11 cellular contexts compared by ENCODE assay signal in the genomic region with DNA sequence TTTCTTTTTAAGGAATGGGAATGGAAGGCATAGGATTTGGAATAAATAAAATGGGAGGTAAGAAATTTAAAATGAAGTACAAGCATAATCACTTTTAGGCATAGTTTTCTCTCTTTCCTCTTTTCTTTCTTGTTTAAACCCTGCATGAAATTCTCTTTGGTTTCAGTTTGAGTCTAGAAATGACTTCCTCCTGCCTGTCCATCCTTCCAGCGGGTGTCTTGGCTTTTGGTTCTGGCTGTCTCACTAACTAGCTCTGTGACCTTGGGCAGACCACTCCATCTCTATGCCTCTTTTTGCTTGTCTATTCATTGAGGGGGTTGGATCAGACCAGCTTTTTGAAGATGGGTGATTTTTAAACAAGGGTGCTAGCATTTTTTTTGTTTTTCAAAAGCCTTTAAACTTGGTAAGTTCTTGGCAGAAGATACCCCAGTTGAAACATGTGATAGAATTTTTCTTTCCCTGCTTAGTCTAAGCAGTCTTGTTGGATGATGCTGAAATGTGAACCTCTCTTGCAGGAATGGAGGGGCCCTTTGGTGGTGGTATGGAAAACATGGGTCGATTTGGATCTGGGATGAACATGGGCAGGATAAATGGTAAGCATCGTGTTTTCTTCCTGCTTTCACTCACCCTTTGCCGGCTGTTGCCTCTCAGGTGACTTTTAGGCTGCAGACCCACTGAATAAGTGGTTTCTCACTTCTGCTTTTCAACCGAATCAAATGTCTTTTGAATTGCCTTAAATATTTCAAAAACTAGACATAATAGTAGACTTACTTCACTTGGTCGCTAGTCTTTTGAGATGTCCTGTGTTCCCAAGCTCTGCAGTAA. TPM values are rescaled to one million over a fixed set of nuclear protein-coding genes. Genes with fewer than 3 reads are reported as not detected.
DNase-seq lines count a peak whose midpoint lies in the region; ATAC-seq lines count a peak whose summit lies in the region.
"Had no signal": no experiment of that assay in that cellular context is flagged by ENCODE, and none has a peak within 500 bp of the region (broad histone marks: within the 10 kb centered on the region; RNA-seq: fewer than 3 reads in every experiment).

No MANE protein-coding gene starts in this region.

- peaks cover 70 to 73% (median 72%) of the 10 kb centered on the region in 10 experiments for H3K4me1 ChIP-seq in BLaER1 treated with 17β-estradiol and CSF1 and Interleukin-3, amounts not matched to agents 10 nM and 100 nM

- peak overlapping the region; percentile 3 to 95 for H3K27ac Mint-ChIP-seq in activated naive CD4-positive, alpha-beta T cell treated with anti-CD3 and anti-CD28 coated beads, Interleukin-2, amount 50 U/mL, for 72 hours

- H3K9ac ChIP-seq in BLaER1 treated with 17β-estradiol and CSF1 and Interleukin-3, amounts not matched to agents 10 nM and 100 nM: peak overlapping the region in 9 of 11 experiments; percentile 3 to 62 (median 40); a peak in 14 of 22 replicates
- H3K9ac ChIP-seq: SK-N-SH had no signal

- H3K27ac ChIP-seq in BLaER1 treated with 17β-estradiol and CSF1 and Interleukin-3, amounts not matched to agents 10 nM and 100 nM: peak overlapping the region in 10 of 11 experiments; percentile 25 to 77 (median 60); a peak in 20 of 22 replicates
- H3K27ac ChIP-seq: C4-2B had no signal

- H3K9me3 ChIP-seq in BLaER1 treated with 17β-estradiol and CSF1 and Interleukin-3, amounts not matched to agents 10 nM and 100 nM (replicated peaks in 1 of 11): no peaks in the 10 kb centered on the region
- H3K9me3 ChIP-seq: SK-N-SH had no signal

- peak; percentile 52 for ATAC-seq in GM18907 (IDR thresholded peaks at IDR 0.05; ENCODE audit: unreplicated experiment)
- peak; percentile 44 for ATAC-seq in HG03439 (IDR thresholded peaks at IDR 0.05; ENCODE audit: unreplicated experiment)
- ATAC-seq in activated naive CD4-positive, alpha-beta T cell treated with anti-CD3 and anti-CD28 coated beads, Interleukin-2, amount 50 U/mL, for 72 hours: no peak
- ATAC-seq in HG03469 (IDR thresholded peaks at IDR 0.05; ENCODE audit: unreplicated experiment): no peak
- no peak for ATAC-seq in GM19397 (IDR thresholded peaks at IDR 0.05; ENCODE audit: unreplicated experiment)

- no peak for DNase-seq in activated naive CD4-positive, alpha-beta T cell treated with anti-CD3 and anti-CD28 coated beads, Interleukin-2, amount 50 U/mL, for 72 hours (ENCODE audit: low spot score in 2 of 2)
- DNase-seq in NCI-H2081 treated with DMSO at 0.1 percent for 48 hours (lab: John Stamatoyannopoulos, UW) (no peak), NCI-H1694 (lab: John Stamatoyannopoulos, UW) (no peak)
- DNase-seq: NCI-H2081, SK-N-SH had no signal

- H3K4me2 ChIP-seq in BLaER1 treated with 17β-estradiol and CSF1 and Interleukin-3, amounts not matched to agents 10 nM and 100 nM: peak overlapping the region; percentile 69 to 83 (median 75)
- H3K4me2 ChIP-seq: SK-N-SH had no signal

- H3K36me3 Mint-ChIP-seq in activated naive CD4-positive, alpha-beta T cell treated with anti-CD3 and anti-CD28 coated beads, Interleukin-2, amount 50 U/mL, for 72 hours: peaks cover 20 to 32% of the 10 kb centered on the region in 2 donors

- H3K36me3 ChIP-seq in BLaER1 treated with 17β-estradiol and CSF1 and Interleukin-3, amounts not matched to agents 10 nM and 100 nM: peaks cover 90 to 100% (median 95%) of the 10 kb centered on the region in 11 experiments

- no peaks in the 10 kb centered on the region for H3K27me3 ChIP-seq in BLaER1 treated with 17β-estradiol and CSF1 and Interleukin-3, amounts not matched to agents 10 nM and 100 nM

- H3K9me3 Mint-ChIP-seq in activated naive CD4-positive, alpha-beta T cell treated with anti-CD3 and anti-CD28 coated beads, Interleukin-2, amount 50 U/mL, for 72 hours: no peaks in the 10 kb centered on the region

- H4K20me1 ChIP-seq in BLaER1 treated with 17β-estradiol and CSF1 and Interleukin-3, amounts not matched to agents 10 nM and 100 nM: peaks cover 75 to 100% (median 98%) of the 10 kb centered on the region in 11 experiments

- no peak overlapping the region for H3K4me3 ChIP-seq in BLaER1 treated with 17β-estradiol and CSF1 and Interleukin-3, amounts not matched to agents 10 nM and 100 nM

RNA-seq across cellular contexts. Expression of a gene that starts 28.6 kb away (rescaled TPM):
- 1 to 10 TPM; 1.4 to 2.9 TPM for total RNA-seq in activated naive CD4-positive, alpha-beta T cell treated with anti-CD3 and anti-CD28 coated beads, Interleukin-2, amount 50 U/mL, for 72 hours

RNA-seq across cellular contexts. Expression of a gene that starts 29.1 kb away (rescaled TPM):
- 100 to 1,000 TPM; 105 to 243 TPM for total RNA-seq in activated naive CD4-positive, alpha-beta T cell treated with anti-CD3 and anti-CD28 coated beads, Interleukin-2, amount 50 U/mL, for 72 hours

RNA-seq across cellular contexts. Expression of a gene that starts 40.1 kb away (rescaled TPM):
- 10 to 100 TPM; 24.6 to 28.0 TPM for total RNA-seq in activated naive CD4-positive, alpha-beta T cell treated with anti-CD3 and anti-CD28 coated beads, Interleukin-2, amount 50 U/mL, for 72 hours

Comparison
In these comparisons a context has a peak if more than half of its experiments do, and no peak if none do; other contexts are left out.
1. ATAC-seq: peak in GM18907 (single experiment) and HG03439 (single experiment); none in activated naive CD4-positive, alpha-beta T cell treated with anti-CD3 and anti-CD28 coated beads, Interleukin-2, amount 50 U/mL, for 72 hours (0 of 2), HG03469 (single experiment) and GM19397 (single experiment).